Comparison of ENCODE assay signal across 1 cellular context in the genomic region with DNA sequence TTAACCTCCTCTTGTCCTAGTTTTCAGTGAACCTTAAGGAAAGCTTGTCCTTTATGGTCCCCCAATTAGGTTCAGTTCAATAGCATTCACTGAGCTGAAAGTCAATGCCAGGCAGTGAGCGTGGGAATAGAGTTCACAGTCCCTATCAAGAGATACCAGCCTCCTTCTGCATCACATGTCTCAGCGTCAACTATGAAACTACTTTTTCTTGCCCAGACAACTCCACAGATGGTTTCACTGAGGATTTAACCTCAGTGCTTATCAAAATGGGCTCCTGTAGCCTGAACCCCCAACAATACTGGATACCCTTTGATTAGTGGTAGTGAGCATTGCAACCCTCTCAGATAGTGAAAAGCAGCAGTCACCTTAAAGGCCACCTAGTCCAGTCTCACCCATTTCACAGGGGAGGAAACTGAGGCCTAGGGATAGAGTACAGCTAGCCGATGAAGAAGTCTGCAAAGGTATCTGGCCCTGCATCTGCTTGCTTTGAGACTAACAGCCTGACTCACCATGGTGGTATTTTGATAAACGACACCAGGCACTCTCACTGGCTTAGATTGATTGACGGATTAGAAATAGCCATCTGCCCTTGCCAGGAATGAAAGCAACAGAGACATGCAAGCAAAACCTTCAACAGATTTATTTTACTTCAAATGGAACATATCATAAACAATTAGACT.
TF ChIP-seq lines count a peak whose summit lies in the region.

No MANE protein-coding gene starts in this region.

TF ChIP-seq in HEK293T, 16 proteins besides CTCF, POLR2A, EP300 and RAD21:
- TF ChIP-seq, protein P1, sequence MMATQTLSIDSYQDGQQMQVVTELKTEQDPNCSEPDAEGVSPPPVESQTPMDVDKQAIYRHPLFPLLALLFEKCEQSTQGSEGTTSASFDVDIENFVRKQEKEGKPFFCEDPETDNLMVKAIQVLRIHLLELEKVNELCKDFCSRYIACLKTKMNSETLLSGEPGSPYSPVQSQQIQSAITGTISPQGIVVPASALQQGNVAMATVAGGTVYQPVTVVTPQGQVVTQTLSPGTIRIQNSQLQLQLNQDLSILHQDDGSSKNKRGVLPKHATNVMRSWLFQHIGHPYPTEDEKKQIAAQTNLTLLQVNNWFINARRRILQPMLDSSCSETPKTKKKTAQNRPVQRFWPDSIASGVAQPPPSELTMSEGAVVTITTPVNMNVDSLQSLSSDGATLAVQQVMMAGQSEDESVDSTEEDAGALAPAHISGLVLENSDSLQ (IDR thresholded peaks at IDR 0.05): peak; percentile 76
- no peak for TF ChIP-seq NFRKB (IDR thresholded peaks at IDR 0.05)
TF ChIP-seq in HEK293T: peak in this region for 1.
